ENCODE assay signal across 18 cellular contexts in the genomic region with DNA sequence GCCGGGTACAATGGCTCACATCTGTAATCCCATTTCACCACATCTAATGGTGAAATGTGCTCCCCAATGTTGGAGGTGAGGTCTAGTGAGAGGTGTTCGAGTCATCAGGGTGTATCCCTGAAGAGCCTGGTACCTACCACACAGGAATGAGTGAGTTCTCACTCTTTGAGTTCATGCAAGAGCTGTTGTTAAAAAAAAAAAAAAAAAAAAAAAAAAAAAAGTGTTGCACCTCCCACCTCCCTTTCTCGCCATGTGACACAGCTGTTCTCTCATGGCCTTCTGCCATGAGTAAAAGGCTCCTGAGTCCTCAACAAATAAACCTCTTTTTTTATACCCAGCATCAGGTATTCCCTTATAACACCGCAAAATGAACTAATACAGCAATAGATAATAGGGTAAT.
"Had no signal": no experiment of that assay in that cellular context is flagged by ENCODE, and none has a peak within 500 bp of the region (broad histone marks: within the 10 kb centered on the region; RNA-seq: fewer than 3 reads in every experiment).

No MANE protein-coding gene starts in this region.

- H3K4me1 ChIP-seq: esophagus muscularis mucosa, neural progenitor cell, parathyroid adenoma, stomach had no signal

- H3K4me2 ChIP-seq: neural progenitor cell had no signal

- ATAC-seq: left lobe of liver, T-cell had no signal

- H3K4me3 ChIP-seq: esophagus muscularis mucosa, neural progenitor cell, stomach, thoracic aorta had no signal

- H3K4me3 Mint-ChIP-seq: activated CD4-positive, alpha-beta T cell treated with anti-CD3 and anti-CD28 coated beads, Interleukin-2, amount 10 ng/mL, durations not matched to agents 24 days and 14 days; activated T-helper 1 cell treated with anti-CD3 and anti-CD28 coated beads, Interleukin-12 subunit alpha, Interleukin-12 subunit beta, Interleukin-2, Interleukin-4 antibody, amounts not matched to agents 30 ng/mL and 10 ng/mL and 1 ng/mL, durations not matched to agents 14 hours and 24 hours and 36 hours; brain; neural progenitor cell; T-cell had no signal

- H3K27me3 ChIP-seq: esophagus muscularis mucosa, neural progenitor cell, stomach had no signal

- H3K9ac ChIP-seq: neural progenitor cell, parathyroid adenoma had no signal

- H3K79me2 ChIP-seq: parathyroid adenoma had no signal

- H3K27me3 Mint-ChIP-seq: activated CD4-positive, alpha-beta T cell treated with anti-CD3 and anti-CD28 coated beads, Interleukin-2, amount 10 ng/mL, durations not matched to agents 24 days and 14 days; brain; T-cell had no signal

- H3K27ac Mint-ChIP-seq: activated CD4-positive, alpha-beta T cell treated with anti-CD3 and anti-CD28 coated beads, Interleukin-2, amount 10 ng/mL, durations not matched to agents 24 days and 14 days; activated T-helper 1 cell treated with anti-CD3 and anti-CD28 coated beads, Interleukin-12 subunit alpha, Interleukin-12 subunit beta, Interleukin-2, Interleukin-4 antibody, amounts not matched to agents 30 ng/mL and 10 ng/mL and 1 ng/mL, durations not matched to agents 14 hours and 24 hours and 36 hours; brain; neural progenitor cell; T-cell had no signal

- H3K9me3 Mint-ChIP-seq: activated CD4-positive, alpha-beta T cell treated with anti-CD3 and anti-CD28 coated beads, Interleukin-2, amount 10 ng/mL, durations not matched to agents 24 days and 14 days; activated T-helper 1 cell treated with anti-CD3 and anti-CD28 coated beads, Interleukin-12 subunit alpha, Interleukin-12 subunit beta, Interleukin-2, Interleukin-4 antibody, amounts not matched to agents 30 ng/mL and 10 ng/mL and 1 ng/mL, durations not matched to agents 14 hours and 24 hours and 36 hours; brain; neural progenitor cell; T-cell had no signal

- DNase-seq: activated CD4-positive, alpha-beta T cell treated with anti-CD3 and anti-CD28 coated beads, Interleukin-2, amount 10 ng/mL, durations not matched to agents 24 days and 14 days; activated naive CD4-positive, alpha-beta T cell treated with Interleukin-2 at 50 U/mL for 16 hours; amniotic stem cell; dermis blood vessel endothelial cell; foreskin fibroblast; head of caudate nucleus; mesenchymal stem cell; stimulated activated CD4-positive, alpha-beta T cell treated with anti-CD3 and anti-CD28 coated beads, Interleukin-15, amount 100 ng/mL, for 24 hours; stimulated activated CD4-positive, alpha-beta T cell treated with anti-CD3 and anti-CD28 coated beads, Interleukin-4, amount 100 ng/mL, for 24 hours; stomach; T-cell had no signal

- H2AFZ ChIP-seq: neural progenitor cell, parathyroid adenoma had no signal

- H3K4me1 Mint-ChIP-seq: activated CD4-positive, alpha-beta T cell treated with anti-CD3 and anti-CD28 coated beads, Interleukin-2, amount 10 ng/mL, durations not matched to agents 24 days and 14 days; brain; neural progenitor cell; T-cell had no signal

- H3K9me3 ChIP-seq: esophagus muscularis mucosa, stomach, thoracic aorta had no signal

- H3K27ac ChIP-seq: esophagus muscularis mucosa, neural progenitor cell, parathyroid adenoma, stomach, thoracic aorta had no signal
